22 cellular contexts compared by ENCODE assay signal in genomic region chr1:247316590-247317197, GRCh38. TPM values are rescaled to one million over a fixed set of nuclear protein-coding genes. Genes with fewer than 3 reads are reported as not detected.
A peak's percentile ranks its signal among the peaks of the same experiment; 100 is the strongest.
DNase-seq lines count a peak whose midpoint lies in the region; ATAC-seq and TF ChIP-seq lines count a peak whose summit lies in the region.
"Had no signal": no experiment of that assay in that cellular context is flagged by ENCODE, and none has a peak within 500 bp of the region (broad histone marks: within the 10 kb centered on the region; RNA-seq: fewer than 3 reads in every experiment).

No MANE protein-coding gene starts in this region.

- H3K79me2 ChIP-seq in PC-3 (ENCODE audit: low read length) (no peaks in the 10 kb centered on the region), osteoblast (ENCODE audit: insufficient read depth, low read length) (no peaks in the 10 kb centered on the region)

- ATAC-seq in GM18508 (IDR thresholded peaks at IDR 0.05; ENCODE audit: insufficient read depth, unreplicated experiment) (peak; percentile 46), HG02623 (IDR thresholded peaks at IDR 0.05; ENCODE audit: unreplicated experiment) (peak; percentile 45), PC-3 (no peak; the same call in 1 of the 2 replicates)
- ATAC-seq: activated T-cell treated with anti-CD3 and anti-CD28 coated beads, Interleukin-2, amount 50 U/mL, for 4 hours; HCT116; heart left ventricle; right lobe of liver had no signal

- no peaks in the 10 kb centered on the region for H3F3A ChIP-seq in PC-3 (ENCODE audit: low read length, unreplicated experiment)

- DNase-seq in PC-3 (no peak), progenitor cell of endocrine pancreas (ENCODE audit: low spot score, unreplicated experiment) (no peak), SW480 (ENCODE audit: low spot score) (no peak), NCI-H2227 (lab: John Stamatoyannopoulos, UW; ENCODE audit: unreplicated experiment) (no peak), osteoblast (ENCODE audit: insufficient read length, low spot score, missing footprints) (no peak)
- DNase-seq: activated CD4-positive, CD25-positive, alpha-beta regulatory T cell; activated T-cell treated with anti-CD3 and anti-CD28 coated beads, Interleukin-2, amount 50 U/mL, for 4 hours; Caco-2; EL; endodermal cell; heart left ventricle; NCI-H226; NCI-H82; right lobe of liver; stimulated activated naive CD4-positive, alpha-beta T cell; T-helper 2 cell; upper lobe of left lung had no signal

- H3K4me1 Mint-ChIP-seq in progenitor cell of endocrine pancreas (ENCODE audit: low read depth), result peaks cover 2% of the 10 kb centered on the region
- H3K4me1 Mint-ChIP-seq: endodermal cell had no signal

- intact Hi-C loops in PC-3 (cut with micrococcal nuclease), result loop anchor here (1.0 to 5.0 kb wide), 2 partner anchors 106 to 149 kb away; no protein-coding TSS in a partner anchor

- peak overlapping the region; percentile 55 for H3K4me2 ChIP-seq in PC-3 (ENCODE audit: low read length)
- no peak overlapping the region for H3K4me2 ChIP-seq in osteoblast (ENCODE audit: insufficient read depth, low read length)

- H3K27ac Mint-ChIP-seq in progenitor cell of endocrine pancreas, result peak overlapping the region; percentile 38
- H3K27ac Mint-ChIP-seq: activated naive CD8-positive, alpha-beta T cell; endodermal cell had no signal

- H3K27me3 Mint-ChIP-seq in progenitor cell of endocrine pancreas, result no peaks in the 10 kb centered on the region
- H3K27me3 Mint-ChIP-seq: activated naive CD8-positive, alpha-beta T cell had no signal

- H4K20me1 ChIP-seq in PC-3 (ENCODE audit: low read length) (peaks cover 8% of the 10 kb centered on the region), osteoblast (ENCODE audit: insufficient read depth, low read length) (peaks cover 6% of the 10 kb centered on the region)

- peaks cover 69% of the 10 kb centered on the region for H3K36me3 ChIP-seq in PC-3 (ENCODE audit: low read depth, low read length)
- H3K36me3 ChIP-seq in osteoblast (ENCODE audit: insufficient read depth, low read length), result peaks cover 22% of the 10 kb centered on the region

- H3K4me1 ChIP-seq in PC-3 (ENCODE audit: insufficient read depth, low read length) (peaks cover 20% of the 10 kb centered on the region), osteoblast (ENCODE audit: insufficient read depth, low read length) (peaks cover 13% of the 10 kb centered on the region)
- H3K4me1 ChIP-seq: Caco-2, heart left ventricle, right lobe of liver, SJSA1, upper lobe of left lung had no signal

- BruUV-seq in PC-3 (replicated peaks; lab: Mats Ljungman, UMichigan), result no TSS peak

- H3K4me3 Mint-ChIP-seq in progenitor cell of endocrine pancreas (ENCODE audit: low read depth), result no peak overlapping the region
- H3K4me3 Mint-ChIP-seq: activated naive CD8-positive, alpha-beta T cell; activated T-cell treated with anti-CD3 and anti-CD28 coated beads, Interleukin-2, amount 50 U/mL, for 4 hours; endodermal cell had no signal

- H2AFZ ChIP-seq in PC-3 (ENCODE audit: low read length) (no peak overlapping the region), osteoblast (ENCODE audit: low read length) (no peak overlapping the region)

- POLR2A ChIA-PET in PC-3 (lab: Charles Lee; ENCODE audit: unreplicated experiment), result interaction anchor here (0.7 kb wide), 1 partner anchor 46 kb away, joined by 4 read pairs; no protein-coding TSS in a partner anchor

- H3K27me3 ChIP-seq in PC-3 (ENCODE audit: low read length) (no peaks in the 10 kb centered on the region), osteoblast (ENCODE audit: insufficient read depth, low read length) (no peaks in the 10 kb centered on the region)
- H3K27me3 ChIP-seq: heart left ventricle, right lobe of liver, SJSA1, upper lobe of left lung had no signal

- H3K9me3 ChIP-seq in PC-3 (ENCODE audit: low read length) (no peaks in the 10 kb centered on the region), osteoblast (ENCODE audit: low read depth, low read length) (no peaks in the 10 kb centered on the region)
- H3K9me3 ChIP-seq: Caco-2, heart left ventricle, right lobe of liver, SJSA1, upper lobe of left lung had no signal

- no peak overlapping the region for H3K4me3 ChIP-seq in PC-3 (ENCODE audit: low read length)
- no peak overlapping the region for H3K4me3 ChIP-seq in osteoblast (ENCODE audit: insufficient read depth, low read length)
- H3K4me3 ChIP-seq: heart left ventricle, right lobe of liver, SJSA1, upper lobe of left lung had no signal

- H3K9me3 Mint-ChIP-seq in progenitor cell of endocrine pancreas (ENCODE audit: low read depth), result no peaks in the 10 kb centered on the region
- H3K9me3 Mint-ChIP-seq: activated T-cell treated with anti-CD3 and anti-CD28 coated beads, Interleukin-2, amount 50 U/mL, for 4 hours; endodermal cell had no signal

- H3K9me2 ChIP-seq in PC-3 (replicated peaks; ENCODE audit: low read length), result no peaks in the 10 kb centered on the region

- peaks cover 32% of the 10 kb centered on the region for H3K36me3 Mint-ChIP-seq in progenitor cell of endocrine pancreas (ENCODE audit: insufficient read depth)

- CTCF ChIA-PET in PC-3 (lab: Charles Lee), result no interaction called here

- H3K27ac ChIP-seq in PC-3 (ENCODE audit: low read length) (peak overlapping the region; percentile 76), osteoblast (ENCODE audit: low read depth, low read length) (no peak overlapping the region)
- H3K27ac ChIP-seq: heart left ventricle, right lobe of liver, SJSA1, upper lobe of left lung had no signal

- TF ChIP-seq CTCF in PC-3 (conservative IDR thresholded peaks at IDR 0.05; ENCODE audit: low read depth, low read length), result no peak
- TF ChIP-seq CTCF in progenitor cell of endocrine pancreas (IDR thresholded peaks at IDR 0.05; ENCODE audit: unreplicated experiment), result no peak
- no peak for TF ChIP-seq CTCF in osteoblast (IDR thresholded peaks at IDR 0.05; ENCODE audit: extremely low read depth, low read depth, low read length)

- peak overlapping the region; percentile 18 for H3K9ac ChIP-seq in PC-3 (ENCODE audit: low read length)

RNA-seq across cellular contexts. Expression of gene ZNF496, which starts 15.0 kb away (rescaled TPM):
- total RNA-seq in PC-3 (2014; rRNA removed) (79.4 and 103 TPM in 2 replicates), progenitor cell of endocrine pancreas (56.0 and 59.5 TPM in 2 replicates), osteoblast (27.7 and 29.3 TPM in 2 replicates)
